In genomic region chrX:13520441-13520840, GRCh38 we compare ENCODE assay signal across 18 cellular contexts. TPM values are rescaled to one million over a fixed set of nuclear protein-coding genes. Genes with fewer than 3 reads are reported as not detected.
DNase-seq lines count a peak whose midpoint lies in the region; ATAC-seq, FAIRE-seq and TF ChIP-seq lines count a peak whose summit lies in the region.
"Had no signal": no experiment of that assay in that cellular context is flagged by ENCODE, and none has a peak within 500 bp of the region (broad histone marks: within the 10 kb centered on the region; RNA-seq: fewer than 3 reads in every experiment).

No MANE protein-coding gene starts in this region.

- H3K36me3 Mint-ChIP-seq in astrocyte (ENCODE audit: low read depth, unreplicated experiment) (no peaks in the 10 kb centered on the region), nephron (ENCODE audit: low read depth) (no peaks in the 10 kb centered on the region)
- H3K36me3 Mint-ChIP-seq: CD4-positive, alpha-beta memory T cell had no signal

- H3K9me3 Mint-ChIP-seq in astrocyte (ENCODE audit: unreplicated experiment): no peaks in the 10 kb centered on the region
- H3K9me3 Mint-ChIP-seq in nephron: peaks cover 8% of the 10 kb centered on the region
- H3K9me3 Mint-ChIP-seq: CD4-positive, alpha-beta memory T cell; HFFc6 had no signal

- H3K27ac ChIP-seq in GM23248 (peak overlapping the region; percentile 50), astrocyte (ENCODE audit: low read depth, low read length) (no peak overlapping the region), subcutaneous abdominal adipose tissue (ENCODE audit: low read depth, low read length) (peak overlapping the region; percentile 63)
- H3K27ac ChIP-seq: C4-2B, HL-60 had no signal

- H3K9me3 ChIP-seq in GM23248 (ENCODE audit: low read depth): no peaks in the 10 kb centered on the region
- no peaks in the 10 kb centered on the region for H3K9me3 ChIP-seq in astrocyte (ENCODE audit: insufficient read depth, low read depth, low read length)
- no peaks in the 10 kb centered on the region for H3K9me3 ChIP-seq in subcutaneous abdominal adipose tissue (ENCODE audit: control insufficient read depth in 5 of 5, low read length in 5 of 5)
- H3K9me3 ChIP-seq: BE2C had no signal

- H3K9ac ChIP-seq in GM23248 (no peak overlapping the region), astrocyte (ENCODE audit: low read length) (no peak overlapping the region), subcutaneous abdominal adipose tissue (ENCODE audit: low read length in 5 of 5) (no peak overlapping the region)

- H4K20me1 ChIP-seq in GM23248 (ENCODE audit: insufficient read depth) (no peaks in the 10 kb centered on the region), astrocyte (ENCODE audit: insufficient read depth, low read length) (no peaks in the 10 kb centered on the region)

- no peaks in the 10 kb centered on the region for H3F3A ChIP-seq in GM23248 (ENCODE audit: insufficient read depth)

- in situ Hi-C loops in GM23248 (cut with MboI): loop anchor here (25.0 kb wide), 2 partner anchors 217 to 708 kb away; partner anchors contain the start of genes OFD1 and TRAPPC2

- H3K27ac Mint-ChIP-seq in astrocyte (ENCODE audit: unreplicated experiment): no peak overlapping the region
- H3K27ac Mint-ChIP-seq in nephron: peak overlapping the region; percentile 5 to 24 (median 8)
- H3K27ac Mint-ChIP-seq: CD4-positive, alpha-beta memory T cell; HFFc6 had no signal

- H3K4me1 ChIP-seq in GM23248 (ENCODE audit: insufficient read depth) (peaks cover 10% of the 10 kb centered on the region), astrocyte (ENCODE audit: insufficient read depth, low read length) (no peaks in the 10 kb centered on the region), subcutaneous abdominal adipose tissue (ENCODE audit: control insufficient read depth in 5 of 5, insufficient read depth in 5 of 5, low read length in 5 of 5) (peaks cover 0 to 13% (median 2%) of the 10 kb centered on the region in 5 donors)
- H3K4me1 ChIP-seq: BE2C had no signal

- TF ChIP-seq CTCF in astrocyte (IDR thresholded peaks at IDR 0.05; ENCODE audit: insufficient read depth, low read depth, low read length) (no peak), nephron (IDR thresholded peaks at IDR 0.05; ENCODE audit: unreplicated experiment in 3 of 3) (no peak)

- no peaks in the 10 kb centered on the region for H3K9me2 ChIP-seq in GM23248 (ENCODE audit: insufficient read depth)

- peaks cover 2% of the 10 kb centered on the region for H3K4me1 Mint-ChIP-seq in astrocyte (ENCODE audit: low read depth, unreplicated experiment)
- peaks cover 4% of the 10 kb centered on the region for H3K4me1 Mint-ChIP-seq in nephron
- H3K4me1 Mint-ChIP-seq: CD4-positive, alpha-beta memory T cell had no signal

- H3K27me3 ChIP-seq in GM23248 (replicated peaks; ENCODE audit: insufficient read depth) (no peaks in the 10 kb centered on the region), astrocyte (ENCODE audit: insufficient read depth, low read length) (no peaks in the 10 kb centered on the region), subcutaneous abdominal adipose tissue (ENCODE audit: control insufficient read depth in 5 of 5, insufficient read depth in 4 of 5, low read length in 5 of 5) (peaks cover 0 to 13% (median 0%) of the 10 kb centered on the region in 5 donors)
- H3K27me3 ChIP-seq: BE2C had no signal

- WGBS in GM23248 (ENCODE audit: low coverage in 1 of 2, low lambda C conversion rate in 2 of 2, missing lambda C conversion rate in 2 of 2), 2 experiments: 72 to 80% methylated on average over 1 of the region's 1 CpG

- no peak for DNase-seq in GM23248
- no peak for DNase-seq in astrocyte (ENCODE audit: low read depth)
- DNase-seq in activated CD4-positive, alpha-beta T cell treated with anti-CD3 and anti-CD28 coated beads for 48 hours: no peak
- DNase-seq in iPS-NIHi7 (ENCODE audit: extremely low spot score): no peak
- DNase-seq: 8988T; BE2C; CD4-positive, alpha-beta memory T cell; DMS79; HCEC 1CT; HFFc6 had no signal

- H3K79me2 ChIP-seq in GM23248 (ENCODE audit: insufficient read depth) (no peaks in the 10 kb centered on the region), astrocyte (ENCODE audit: insufficient read depth, low read length) (no peaks in the 10 kb centered on the region)

- no peak overlapping the region for H2AFZ ChIP-seq in GM23248
- no peak overlapping the region for H2AFZ ChIP-seq in astrocyte (ENCODE audit: low read depth, low read length)

- H3K27me3 Mint-ChIP-seq in astrocyte (ENCODE audit: low read depth, unreplicated experiment) (no peaks in the 10 kb centered on the region), nephron (ENCODE audit: low read depth) (no peaks in the 10 kb centered on the region)
- H3K27me3 Mint-ChIP-seq: CD4-positive, alpha-beta memory T cell had no signal

- no peak for ATAC-seq in GM18873 (IDR thresholded peaks at IDR 0.05; ENCODE audit: low FRiP score, unreplicated experiment)
- ATAC-seq: GM12878 had no signal

- peak; percentile 55 for FAIRE-seq in astrocyte (lab: Jason Lieb, UNC)
- FAIRE-seq: GM12878, GM18507 had no signal

- H3K4me3 ChIP-seq in GM23248 (no peak overlapping the region), astrocyte (ENCODE audit: insufficient read depth, low read depth, low read length) (no peak overlapping the region), subcutaneous abdominal adipose tissue (ENCODE audit: low read depth in 1 of 5, low read length in 5 of 5) (no peak overlapping the region)
- H3K4me3 ChIP-seq: GM12878 had no signal

- no peaks in the 10 kb centered on the region for H3K36me3 ChIP-seq in GM23248 (ENCODE audit: low read depth)
- H3K36me3 ChIP-seq in astrocyte (ENCODE audit: insufficient read depth, low read length): no peaks in the 10 kb centered on the region
- H3K36me3 ChIP-seq in subcutaneous abdominal adipose tissue (ENCODE audit: control insufficient read depth in 5 of 5, insufficient read depth in 5 of 5, low read length in 5 of 5): no peaks in the 10 kb centered on the region
- H3K36me3 ChIP-seq: BE2C had no signal

- H3K4me2 ChIP-seq in GM23248 (ENCODE audit: unreplicated experiment) (no peak overlapping the region), astrocyte (ENCODE audit: low read length) (no peak overlapping the region)

- no peak overlapping the region for H3K4me3 Mint-ChIP-seq in astrocyte (ENCODE audit: unreplicated experiment)
- H3K4me3 Mint-ChIP-seq in nephron: no peak overlapping the region
- H3K4me3 Mint-ChIP-seq: CD4-positive, alpha-beta memory T cell; HFFc6 had no signal

RNA-seq across cellular contexts. Expression of gene EGFL6, which starts 49.0 kb away (rescaled TPM):
- total RNA-seq in GM23248 (2014; rRNA removed; shearing (Covaris generic)): not detected in 2 replicates
- not detected in 2 replicates for polyA plus RNA-seq in GM23248 (2016; fragmentation: Nextera tagmentation; extraction: Ambion mirVana)
- total RNA-seq in astrocyte: 0.18 TPM in 1 of 2 replicates, not detected in the other
- total RNA-seq: CD4-positive, alpha-beta memory T cell; GM12878; H4; HFFc6 had no signal
- polyA plus RNA-seq: CD4-positive, alpha-beta memory T cell had no signal
